Comparison of ENCODE assay signal across 8 cellular contexts in the genomic region with DNA sequence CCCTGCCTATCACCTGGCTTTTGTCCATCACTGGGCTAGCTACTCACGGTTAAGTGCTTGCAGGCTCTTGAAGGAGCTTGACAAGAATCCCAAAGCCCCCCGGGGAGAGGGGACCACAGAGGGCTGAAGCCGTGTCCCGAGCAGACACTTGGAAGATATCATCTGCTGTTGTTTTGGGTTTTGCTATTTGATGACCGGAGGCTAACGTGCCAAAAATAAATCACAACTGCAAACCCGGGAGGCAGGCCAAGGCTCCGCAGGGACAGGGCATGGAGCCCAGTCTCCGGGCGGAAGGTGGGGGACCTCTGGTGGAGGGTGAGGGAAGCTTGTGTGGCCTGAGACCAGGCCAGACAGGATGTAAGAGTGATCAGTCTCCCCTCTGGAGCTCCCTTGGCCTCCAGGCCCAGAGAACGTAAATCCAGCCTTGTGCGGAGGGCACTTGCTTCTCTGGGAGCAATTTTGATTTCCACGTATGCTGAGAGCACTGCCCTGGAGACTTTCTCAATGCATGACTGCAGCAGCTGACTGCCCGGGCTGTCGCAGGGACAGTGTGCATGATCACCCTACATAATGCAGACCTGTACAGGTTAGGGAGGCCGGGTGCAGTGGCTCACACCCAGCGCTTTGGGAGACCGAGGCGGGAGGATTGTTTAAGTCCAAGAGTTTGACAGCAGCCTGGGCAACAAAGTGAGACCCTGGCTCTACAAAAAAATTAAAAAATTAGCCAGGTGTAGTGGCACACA. TPM values are rescaled to one million over a fixed set of nuclear protein-coding genes. Genes with fewer than 3 reads are reported as not detected.
DNase-seq lines count a peak whose midpoint lies in the region; ATAC-seq and TF ChIP-seq lines count a peak whose summit lies in the region.

A gene (minus strand): TSS at position 164 of the 743 bp plus-strand sequence. CDS start 4,011 bp downstream, outside the sequence.

- ATAC-seq in HG02571 (IDR thresholded peaks at IDR 0.05; ENCODE audit: unreplicated experiment) (no peak), HG03280 (IDR thresholded peaks at IDR 0.05; ENCODE audit: unreplicated experiment) (no peak), HG03139 (IDR thresholded peaks at IDR 0.05; ENCODE audit: unreplicated experiment) (no peak)

- peaks cover 7% of the 10 kb centered on the region; the same call in 1 of the 2 replicates for H3K36me3 ChIP-seq in SJSA1

- H3K27ac ChIP-seq in SJSA1 = no peak within 1 kb of the TSS

- no peak within 1 kb of the TSS for H3K4me3 ChIP-seq in SJSA1
- H3K4me3 ChIP-seq in fibroblast of pulmonary artery (replicated peaks; ENCODE audit: low read depth, low read length) = no peak within 1 kb of the TSS

- no peaks in the 10 kb centered on the region for H3K27me3 ChIP-seq in SJSA1 (replicated peaks)

- peaks cover 4% of the 10 kb centered on the region for H3K4me1 ChIP-seq in SJSA1 (replicated peaks)

- DNase-seq in NCI-H510A (lab: John Stamatoyannopoulos, UW) (peak; percentile 22), NCI-H510A treated with DMSO at 0.1 percent for 48 hours (lab: John Stamatoyannopoulos, UW) (no peak), SJSA1 (ENCODE audit: low read depth in 1 of 2, low spot score in 2 of 2) (peak; percentile 26 to 67), fibroblast of pulmonary artery (ENCODE audit: low read depth) (peak; percentile 87), nucleus accumbens (lab: John Stamatoyannopoulos, UW) (peak in 54 of 56 donors; percentile 10 to 86 (median 67))

- TF ChIP-seq CTCF in fibroblast of pulmonary artery (IDR thresholded peaks at IDR 0.05; ENCODE audit: low read length, missing control alignments) = peak; percentile 69

- no peaks in the 10 kb centered on the region for H3K9me3 ChIP-seq in SJSA1 (replicated peaks)

RNA-seq across cellular contexts. Expression of the gene that starts here (rescaled TPM):
- total RNA-seq in SJSA1 (2014; rRNA removed; shearing (Covaris generic)) = 0.21 and 0.50 TPM in 2 replicates

Comparison
In these comparisons a context has a peak if more than half of its experiments do, and no peak if none do; other contexts are left out.
1. Peak in DNase-seq in SJSA1; RNA of the gene not detected or under 1 TPM.